In the genomic region with DNA sequence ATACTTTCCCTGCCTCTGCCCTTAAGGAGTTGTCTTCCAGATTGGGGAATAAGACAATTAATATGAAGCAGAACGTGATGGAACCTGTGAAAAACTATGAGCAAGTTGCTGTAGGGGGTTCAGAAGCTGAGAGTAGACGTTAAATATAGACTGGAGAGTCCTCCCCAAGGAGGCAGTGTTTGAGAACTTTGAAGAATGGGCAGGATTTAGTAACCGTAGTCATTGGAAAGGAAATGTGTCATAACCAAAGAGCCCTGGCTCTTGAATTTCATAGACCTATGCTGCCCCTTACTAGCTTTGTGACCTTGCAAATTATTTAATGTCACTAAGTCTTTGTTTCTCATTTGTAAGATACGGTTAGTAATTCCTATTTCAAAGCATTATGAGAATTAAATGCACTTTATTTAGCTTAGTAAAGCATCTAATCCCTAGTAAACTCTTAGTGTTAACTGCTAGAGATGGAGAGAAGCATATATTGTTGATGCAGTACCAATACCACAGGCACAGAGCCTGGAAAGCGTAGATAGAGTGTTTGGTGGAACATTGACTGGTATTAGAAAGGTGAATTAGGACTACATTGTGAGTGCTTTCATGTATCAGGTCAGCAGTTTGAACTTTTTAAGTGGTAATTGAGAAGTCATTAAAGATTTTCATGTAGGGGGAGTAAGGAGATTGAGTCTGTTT, we compare ENCODE assay signal across 8 cellular contexts. TPM values are rescaled to one million over a fixed set of nuclear protein-coding genes. Genes with fewer than 3 reads are reported as not detected.
DNase-seq lines count a peak whose midpoint lies in the region; ATAC-seq and TF ChIP-seq lines count a peak whose summit lies in the region.

No MANE protein-coding gene starts in this region.

- intact Hi-C loops in A673 (cut with micrococcal nuclease; ENCODE audit: unreplicated experiment): no loop called here
- intact Hi-C loops in left ventricle myocardium inferior (cut with micrococcal nuclease): no loop called here

- H3K36me3 ChIP-seq in A673 (ENCODE audit: insufficient read depth, low read length, poor library complexity, severe bottlenecking): no peaks in the 10 kb centered on the region
- no peaks in the 10 kb centered on the region for H3K36me3 ChIP-seq in left ventricle myocardium inferior

- DNase-seq in A673 (ENCODE audit: low spot score) (peak; percentile 29), RKO (ENCODE audit: low spot score) (peak; percentile 55), left ventricle myocardium inferior (no peak), activated gamma-delta T cell (lab: John Stamatoyannopoulos, UW) (no peak), AG08396 (ENCODE audit: low spot score) (no peak), NCI-H2171 treated with DMSO at 0.1 percent for 48 hours (lab: John Stamatoyannopoulos, UW) (no peak)

- POLR2A ChIA-PET in A673 (lab: Charles Lee; ENCODE audit: low non-redundant PET): no interaction called here

- H3K4me3 ChIP-seq in A673 (ENCODE audit: low read depth, low read length, poor library complexity, severe bottlenecking): no peak overlapping the region
- H3K4me3 ChIP-seq in left ventricle myocardium inferior: no peak overlapping the region

- H3K9me3 ChIP-seq in A673 (ENCODE audit: low read depth, low read length, poor library complexity, severe bottlenecking) (no peaks in the 10 kb centered on the region), left ventricle myocardium inferior (replicated peaks) (no peaks in the 10 kb centered on the region)

- H3K27me3 ChIP-seq in A673 (replicated peaks; ENCODE audit: insufficient read depth, low read depth, low read length, poor library complexity) (no peaks in the 10 kb centered on the region), left ventricle myocardium inferior (ENCODE audit: low read depth) (no peaks in the 10 kb centered on the region)

- CTCF ChIA-PET in A673 (lab: Charles Lee): no interaction called here

- no peak overlapping the region for H3K27ac ChIP-seq in A673 (ENCODE audit: low read depth, low read length, poor library complexity, severe bottlenecking)
- peak overlapping the region; percentile 70 for H3K27ac ChIP-seq in left ventricle myocardium inferior (replicated peaks)

- BruUV-seq in A673 (replicated peaks; lab: Mats Ljungman, UMichigan): no TSS peak

- no peak for TF ChIP-seq CTCF in A673 (conservative IDR thresholded peaks at IDR 0.05; ENCODE audit: low read depth, low read length)
- TF ChIP-seq CTCF in left ventricle myocardium inferior (IDR thresholded peaks at IDR 0.05; ENCODE audit: borderline replicate concordance): peak; percentile 27

- H3K4me1 ChIP-seq in A673 (ENCODE audit: insufficient read depth, low read length, poor library complexity, severe bottlenecking) (peaks cover 7% of the 10 kb centered on the region), left ventricle myocardium inferior (peaks cover 29% of the 10 kb centered on the region)

- ATAC-seq in GM18520 (IDR thresholded peaks at IDR 0.05; ENCODE audit: unreplicated experiment) (peak; percentile 25), HG03342 (IDR thresholded peaks at IDR 0.05; ENCODE audit: unreplicated experiment) (no peak)

RNA-seq across cellular contexts. Expression of gene MCAM, which starts 54.1 kb away (rescaled TPM):
- total RNA-seq in A673 (2021): 14.4 and 20.0 TPM in 2 replicates
- total RNA-seq in left ventricle myocardium inferior: 59.2 TPM

RNA-seq across cellular contexts. Expression of gene CBL, which starts 56.7 kb away (rescaled TPM):
- total RNA-seq in A673 (2021): 39.9 and 40.7 TPM in 2 replicates
- total RNA-seq in left ventricle myocardium inferior: 7.0 TPM

Comparison
In these comparisons a context has a peak if more than half of its experiments do, and no peak if none do; other contexts are left out.
1. DNase-seq: peak in A673 (single experiment) and RKO (single experiment); none in left ventricle myocardium inferior (single experiment), activated gamma-delta T cell (single experiment), AG08396 (single experiment) and NCI-H2171 treated with DMSO at 0.1 percent for 48 hours (single experiment).